In genomic region chr10:70982443-70982842, GRCh38 we compare ENCODE assay signal across 14 cellular contexts.
DNase-seq lines count a peak whose midpoint lies in the region; ATAC-seq and TF ChIP-seq lines count a peak whose summit lies in the region.
"Had no signal": no experiment of that assay in that cellular context is flagged by ENCODE, and none has a peak within 500 bp of the region (broad histone marks: within the 10 kb centered on the region; RNA-seq: fewer than 3 reads in every experiment).

No MANE protein-coding gene starts in this region.

- no peaks in the 10 kb centered on the region for H3K9me3 Mint-ChIP-seq in immature natural killer cell
- H3K9me3 Mint-ChIP-seq: GM23338 had no signal

- peak overlapping the region; percentile 93 to 97 (median 96) for H3K27ac Mint-ChIP-seq in immature natural killer cell
- H3K27ac Mint-ChIP-seq: GM23338, nephron had no signal

- H3K36me3 Mint-ChIP-seq in immature natural killer cell = no peaks in the 10 kb centered on the region

- ATAC-seq in GM18498 (IDR thresholded peaks at IDR 0.05; ENCODE audit: unreplicated experiment) (peak; percentile 78), GM21381 (IDR thresholded peaks at IDR 0.05; ENCODE audit: unreplicated experiment) (peak; percentile 67), HG03520 (IDR thresholded peaks at IDR 0.05; ENCODE audit: unreplicated experiment) (peak; percentile 56)
- ATAC-seq: GM23338 had no signal

- H3K9ac ChIP-seq in colonic mucosa (ENCODE audit: low read depth in 2 of 2, low read length in 2 of 2) = no peak overlapping the region

- intact Hi-C loops in colonic mucosa (cut with DNase I) = no loop called here

- no peaks in the 10 kb centered on the region for H3K27me3 ChIP-seq in colonic mucosa
- H3K27me3 ChIP-seq: vagina had no signal

- H3K4me3 Mint-ChIP-seq in immature natural killer cell = peak overlapping the region; percentile 79 to 92 (median 89)
- H3K4me3 Mint-ChIP-seq: GM23338, nephron had no signal

- TF ChIP-seq CTCF in colonic mucosa (IDR thresholded peaks at IDR 0.05) = no peak

- no peaks in the 10 kb centered on the region for H3K9me3 ChIP-seq in colonic mucosa
- H3K9me3 ChIP-seq: vagina had no signal

- DNase-seq in immature natural killer cell (peak; percentile 35 to 46 (median 42)), SHP77 (lab: John Stamatoyannopoulos, UW) (no peak), colonic mucosa (no peak), cerebellar cortex (ENCODE audit: low spot score) (no peak)
- DNase-seq in stimulated activated CD4-positive, alpha-beta T cell treated with anti-CD3 and anti-CD28 coated beads, Interleukin-1b, Interleukin-23, amount 100 ng/mL, for 48 hours = no peak
- DNase-seq: DND-41 had no signal

- no peak overlapping the region for H3K4me3 ChIP-seq in colonic mucosa
- H3K4me3 ChIP-seq: coronary artery, GM23338, vagina had no signal

- no peaks in the 10 kb centered on the region for H3K36me3 ChIP-seq in colonic mucosa
- H3K36me3 ChIP-seq: vagina had no signal

- H3K27ac ChIP-seq in colonic mucosa = no peak overlapping the region
- H3K27ac ChIP-seq: coronary artery, RWPE1, vagina had no signal

- H3K27me3 Mint-ChIP-seq in immature natural killer cell (ENCODE audit: low read depth in 3 of 3) = peaks cover 2 to 4% (median 4%) of the 10 kb centered on the region in 3 donors

- H3K4me1 Mint-ChIP-seq in immature natural killer cell = peaks cover 38 to 49% of the 10 kb centered on the region in 2 donors
- H3K4me1 Mint-ChIP-seq: nephron had no signal

- no peaks in the 10 kb centered on the region for H3K4me1 ChIP-seq in colonic mucosa
- H3K4me1 ChIP-seq: vagina had no signal

Comparison
In these comparisons a context has a peak if more than half of its experiments do, and no peak if none do; other contexts are left out.
1. DNase-seq: peak in immature natural killer cell (3 of 3); none in SHP77 (0 of 2), stimulated activated CD4-positive, alpha-beta T cell treated with anti-CD3 and anti-CD28 coated beads, Interleukin-1b, Interleukin-23, amount 100 ng/mL, for 48 hours (single experiment), colonic mucosa (single experiment) and cerebellar cortex (single experiment).
2. Peak in every context shown above with its lines, with median percentiles within 50 percentile points of each other: ATAC-seq.